8 cellular contexts compared by ENCODE assay signal in the genomic region with DNA sequence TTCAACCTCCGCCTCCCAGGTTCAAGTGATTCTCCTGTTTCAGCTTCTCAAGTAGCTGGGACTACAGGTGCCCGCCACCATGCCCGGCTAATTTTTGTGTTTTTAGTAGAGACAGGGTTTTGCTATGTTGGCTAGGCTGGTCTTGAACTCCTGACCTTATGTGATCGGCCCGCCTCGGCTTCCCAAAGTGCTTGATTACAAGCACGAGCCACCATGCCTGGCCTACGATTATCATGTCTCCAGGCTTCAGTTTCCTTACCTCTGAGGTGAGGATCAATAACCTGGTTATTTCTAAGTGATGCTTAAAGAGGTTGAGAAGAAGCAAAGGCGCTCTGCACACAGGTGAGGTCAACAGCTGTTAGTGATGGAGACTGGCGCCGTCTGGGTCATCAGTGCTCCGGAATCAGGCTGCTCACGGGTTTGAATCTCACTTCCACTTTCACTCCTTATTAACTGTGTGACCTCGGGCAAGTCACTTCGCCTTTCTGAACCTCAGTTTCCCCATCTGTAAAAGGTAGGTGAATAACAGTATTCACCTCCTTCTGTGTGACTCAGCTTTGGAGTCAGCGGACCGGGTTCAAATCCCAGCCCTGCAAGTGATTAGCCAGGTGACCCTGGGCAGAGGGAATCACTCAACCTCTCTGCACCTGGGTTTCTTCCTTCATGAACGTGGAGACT. TPM values are rescaled to one million over a fixed set of nuclear protein-coding genes. Genes with fewer than 3 reads are reported as not detected.
DNase-seq lines count a peak whose midpoint lies in the region; ATAC-seq and TF ChIP-seq lines count a peak whose summit lies in the region.

No MANE protein-coding gene starts in this region.

- no peaks in the 10 kb centered on the region for H3K9me3 Mint-ChIP-seq in HFFc6
- H3K9me3 Mint-ChIP-seq in stimulated activated naive CD8-positive, alpha-beta T cell treated with anti-CD3 and anti-CD28 coated beads, Interleukin-15, Interleukin-2, amounts not matched to agents 100 ng/mL and 50 ng/mL, for 24 hours, result no peaks in the 10 kb centered on the region

- peaks cover 3% of the 10 kb centered on the region; the same call in 1 of the 2 replicates for H3K27me3 Mint-ChIP-seq in HFFc6 (ENCODE audit: insufficient read depth)
- no peaks in the 10 kb centered on the region for H3K27me3 Mint-ChIP-seq in stimulated activated naive CD8-positive, alpha-beta T cell treated with anti-CD3 and anti-CD28 coated beads, Interleukin-15, Interleukin-2, amounts not matched to agents 100 ng/mL and 50 ng/mL, for 24 hours

- TF ChIP-seq CTCF in GM12864 (IDR thresholded peaks at IDR 0.05; ENCODE audit: low read depth, low read length, missing control alignments) (no peak), HFFc6 (IDR thresholded peaks at IDR 0.05) (no peak), WI38 (IDR thresholded peaks at IDR 0.05; ENCODE audit: low read depth, low read length) (no peak)

- H3K27ac Mint-ChIP-seq in HFFc6, result peak overlapping the region; percentile 72
- peak overlapping the region; percentile 82 for H3K27ac Mint-ChIP-seq in stimulated activated naive CD8-positive, alpha-beta T cell treated with anti-CD3 and anti-CD28 coated beads, Interleukin-15, Interleukin-2, amounts not matched to agents 100 ng/mL and 50 ng/mL, for 24 hours

- H3K4me3 ChIP-seq in GM12864 (ENCODE audit: low read depth, low read length) (peak overlapping the region; percentile 69), WI38 (ENCODE audit: low read depth, low read length) (peak overlapping the region; percentile 62), iPS-18c (ENCODE audit: insufficient read depth, low read depth, low read length) (peak overlapping the region; percentile 65; the same call in 1 of the 2 replicates)

- DNase-seq in GM12864 (ENCODE audit: low read depth) (peak; percentile 52), HFFc6 (no peak), GOT3 (lab: John Stamatoyannopoulos, UW) (no peak), G401 (ENCODE audit: low spot score) (no peak)

- no peak for ATAC-seq in GM18511 (IDR thresholded peaks at IDR 0.05; ENCODE audit: unreplicated experiment)

- peaks cover 11% of the 10 kb centered on the region; the same call in 1 of the 2 replicates for H3K36me3 Mint-ChIP-seq in HFFc6 (ENCODE audit: low read depth)
- peaks cover 22% of the 10 kb centered on the region for H3K36me3 Mint-ChIP-seq in stimulated activated naive CD8-positive, alpha-beta T cell treated with anti-CD3 and anti-CD28 coated beads, Interleukin-15, Interleukin-2, amounts not matched to agents 100 ng/mL and 50 ng/mL, for 24 hours (ENCODE audit: low read depth)

- H3K9me3 ChIP-seq in iPS-18c (ENCODE audit: control insufficient read depth, insufficient read depth, low read length), result no peaks in the 10 kb centered on the region

- peaks cover 59% of the 10 kb centered on the region for H3K4me1 Mint-ChIP-seq in HFFc6 (ENCODE audit: low read depth)
- H3K4me1 Mint-ChIP-seq in stimulated activated naive CD8-positive, alpha-beta T cell treated with anti-CD3 and anti-CD28 coated beads, Interleukin-15, Interleukin-2, amounts not matched to agents 100 ng/mL and 50 ng/mL, for 24 hours (ENCODE audit: low read depth), result peaks cover 58% of the 10 kb centered on the region

- H3K4me3 Mint-ChIP-seq in HFFc6, result peak overlapping the region; percentile 84
- peak overlapping the region; percentile 88 for H3K4me3 Mint-ChIP-seq in stimulated activated naive CD8-positive, alpha-beta T cell treated with anti-CD3 and anti-CD28 coated beads, Interleukin-15, Interleukin-2, amounts not matched to agents 100 ng/mL and 50 ng/mL, for 24 hours

- in situ Hi-C loops in G401 (cut with HindIII; ENCODE audit: low sequenced_read_pairs), result no loop called here

RNA-seq across cellular contexts. Expression of a gene that starts 0.7 kb away (rescaled TPM):
- total RNA-seq in HFFc6 (2021; fragmentation: NEBNext Ultra II Directional; extraction: Animal tissue kit (Norgen Biotek cat#: 25700)), result 10 to 100 TPM; 49.3 to 63.6 (median 57.1) TPM
- total RNA-seq in G401 (2014; rRNA removed; shearing (Covaris generic)), result 22.4 and 26.4 TPM in 2 replicates
